Comparison of ENCODE assay signal across 1 cellular context in genomic region chr1:221611930-221612777, GRCh38.
A peak's percentile ranks its signal among the peaks of the same experiment; 100 is the strongest.
TF ChIP-seq lines count a peak whose summit lies in the region.

No MANE protein-coding gene starts in this region.

TF ChIP-seq in K562, 482 proteins besides CTCF, POLR2A, EP300 and RAD21 (continued from another document and continues in another):
- no peak for TF ChIP-seq PBX2 (CRISPR knock-in tag; IDR thresholded peaks at IDR 0.05; ENCODE audit: low read depth)
- no peak for TF ChIP-seq PBX2 (tag; conservative IDR thresholded peaks at IDR 0.05; ENCODE audit: low read depth)
- no peak for TF ChIP-seq ZNF280A (IDR thresholded peaks at IDR 0.05; ENCODE audit: low read depth, partially characterized antibody)
- no peak for TF ChIP-seq IRF2 (CRISPR knock-in tag; IDR thresholded peaks at IDR 0.05)
- TF ChIP-seq JUND (IDR thresholded peaks at IDR 0.05; ENCODE audit: borderline replicate concordance, low read depth, low read length), result peak; percentile 91
- peak; percentile 95 for TF ChIP-seq JUND (tag; IDR thresholded peaks at IDR 0.05; ENCODE audit: borderline replicate concordance, low read depth, low read length)
- no peak for TF ChIP-seq NFIX (CRISPR knock-in tag; IDR thresholded peaks at IDR 0.05; ENCODE audit: low read depth)
- TF ChIP-seq ZNF518B (CRISPR knock-in tag; IDR thresholded peaks at IDR 0.05), result no peak
- no peak for TF ChIP-seq HMGN3 (IDR thresholded peaks at IDR 0.05; ENCODE audit: borderline replicate concordance, extremely low read depth, insufficient read length, low read depth, low read length)
- no peak for TF ChIP-seq SRSF1 (IDR thresholded peaks at IDR 0.05; ENCODE audit: low read depth, low read length)
- TF ChIP-seq CHD1 (IDR thresholded peaks at IDR 0.05; ENCODE audit: low read length), result no peak
- TF ChIP-seq SMARCA4 (IDR thresholded peaks at IDR 0.05), result peak; percentile 38; the same call in 1 of the 2 replicates
- TF ChIP-seq HLTF (IDR thresholded peaks at IDR 0.05), result no peak
- no peak for TF ChIP-seq KAT7 (CRISPR knock-in tag; IDR thresholded peaks at IDR 0.05; ENCODE audit: borderline replicate concordance)
- TF ChIP-seq NBN (IDR thresholded peaks at IDR 0.05; ENCODE audit: low read depth), result no peak
- no peak for TF ChIP-seq TARDBP (IDR thresholded peaks at IDR 0.05)
- TF ChIP-seq ZNF316 (IDR thresholded peaks at IDR 0.05), result no peak
- TF ChIP-seq FOS (IDR thresholded peaks at IDR 0.05; ENCODE audit: extremely low read depth, insufficient read length), result no peak
- TF ChIP-seq ATF3 (IDR thresholded peaks at IDR 0.05), result peak; percentile 91
- no peak for TF ChIP-seq ATF3 (CRISPR knock-in tag; conservative IDR thresholded peaks at IDR 0.05)
- TF ChIP-seq GABPA (tag; conservative IDR thresholded peaks at IDR 0.05; ENCODE audit: low read depth), result 0 out of 2 replicates have a peak, but pooled peaks have one; percentile 23
- no peak for TF ChIP-seq KHSRP (IDR thresholded peaks at IDR 0.05)
- 0 out of 2 replicates have a peak, but pooled peaks have one; percentile 35 for TF ChIP-seq DPF2 (IDR thresholded peaks at IDR 0.05)
- 0 out of 2 replicates have a peak, but pooled peaks have one; percentile 54 for TF ChIP-seq JUNB (CRISPR knock-in tag; conservative IDR thresholded peaks at IDR 0.05)
- TF ChIP-seq ZEB2 (IDR thresholded peaks at IDR 0.05), result 0 out of 2 replicates have a peak, but pooled peaks have one; percentile 59
- no peak for TF ChIP-seq ATF1 (CRISPR knock-in tag; IDR thresholded peaks at IDR 0.05)
- TF ChIP-seq ATF1 (tag; IDR thresholded peaks at IDR 0.05), result peak; percentile 19; the same call in 1 of the 2 replicates
- peak; percentile 44; the same call in 1 of the 2 replicates for TF ChIP-seq MEF2D (tag; conservative IDR thresholded peaks at IDR 0.05; ENCODE audit: low read depth)
- peak; percentile 75 for TF ChIP-seq FOXJ2 (tag; IDR thresholded peaks at IDR 0.05)
- TF ChIP-seq ZNF830 (CRISPR knock-in tag; IDR thresholded peaks at IDR 0.05), result no peak
- TF ChIP-seq ELF4 (CRISPR knock-in tag; IDR thresholded peaks at IDR 0.05), result peak; percentile 59; the same call in 1 of the 2 replicates
- no peak for TF ChIP-seq PRDM10 (IDR thresholded peaks at IDR 0.05; ENCODE audit: partially characterized antibody)
- TF ChIP-seq SRF (CRISPR knock-in tag; IDR thresholded peaks at IDR 0.05), result peak in 1 of 2 experiments; percentile 84; a peak in 2 of 4 replicates
- TF ChIP-seq ZBED1 (IDR thresholded peaks at IDR 0.05), result no peak
- 0 out of 2 replicates have a peak, but pooled peaks have one; percentile 47 for TF ChIP-seq CTBP1 (IDR thresholded peaks at IDR 0.05; ENCODE audit: borderline replicate concordance)
- no peak for TF ChIP-seq ZNF133 (CRISPR knock-in tag; IDR thresholded peaks at IDR 0.05)
- TF ChIP-seq BRD4 (IDR thresholded peaks at IDR 0.05), result no peak
- no peak for TF ChIP-seq CLOCK (CRISPR knock-in tag; IDR thresholded peaks at IDR 0.05; ENCODE audit: borderline replicate concordance)
- TF ChIP-seq NFYB (IDR thresholded peaks at IDR 0.05; ENCODE audit: extremely low read depth, insufficient read length), result no peak
- peak; percentile 98 for TF ChIP-seq FOSL1 (tag; conservative IDR thresholded peaks at IDR 0.05)
- TF ChIP-seq ZNF79 (CRISPR knock-in tag; IDR thresholded peaks at IDR 0.05; ENCODE audit: low read depth), result no peak
- TF ChIP-seq SMARCA5 (IDR thresholded peaks at IDR 0.05), result no peak
- TF ChIP-seq E2F8 (IDR thresholded peaks at IDR 0.05; ENCODE audit: low read depth, partially characterized antibody), result no peak
- TF ChIP-seq XRCC5 (IDR thresholded peaks at IDR 0.05; ENCODE audit: low read depth, low read length), result no peak
- TF ChIP-seq ZBTB12 (CRISPR knock-in tag; IDR thresholded peaks at IDR 0.05), result 0 out of 2 replicates have a peak, but pooled peaks have one; percentile 11
- TF ChIP-seq ARID1B (IDR thresholded peaks at IDR 0.05), result peak; percentile 58; the same call in 1 of the 2 replicates
